Comparison of ENCODE assay signal across 27 cellular contexts in the genomic region with DNA sequence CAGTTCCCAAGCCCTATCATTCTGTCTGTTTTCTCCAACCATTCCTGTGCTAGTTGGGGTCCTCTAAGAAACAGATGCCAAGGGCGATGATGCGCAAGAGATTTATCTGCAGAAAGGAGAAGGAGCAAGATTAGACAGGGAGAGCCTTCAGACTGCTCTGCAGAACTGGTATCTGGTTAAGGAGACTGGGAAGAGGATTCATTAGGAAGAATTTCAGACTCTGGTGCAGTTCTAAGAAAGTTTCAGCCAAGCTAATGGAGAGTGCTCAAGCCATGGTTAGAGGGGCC. TPM values are rescaled to one million over a fixed set of nuclear protein-coding genes. Genes with fewer than 3 reads are reported as not detected.
DNase-seq lines count a peak whose midpoint lies in the region; ATAC-seq and TF ChIP-seq lines count a peak whose summit lies in the region.
"Had no signal": no experiment of that assay in that cellular context is flagged by ENCODE, and none has a peak within 500 bp of the region (broad histone marks: within the 10 kb centered on the region; RNA-seq: fewer than 3 reads in every experiment).

No MANE protein-coding gene starts in this region.

- ATAC-seq in DND-41 (ENCODE audit: insufficient read depth, low read depth) (no peak), WTC11 (no peak), natural killer cell (no peak), HG03457 (IDR thresholded peaks at IDR 0.05; ENCODE audit: unreplicated experiment) (no peak)
- ATAC-seq: GM23338, HepG2 had no signal

- no peaks in the 10 kb centered on the region for H3K36me3 ChIP-seq in BLaER1 treated with 17β-estradiol and CSF1 and Interleukin-3, amounts not matched to agents 10 nM and 100 nM
- H3K36me3 ChIP-seq in DND-41 (ENCODE audit: insufficient read depth, low read length): no peaks in the 10 kb centered on the region
- H3K36me3 ChIP-seq: HAP-1, Peyer's patch, SJSA1 had no signal

- peak overlapping the region; percentile 54 to 77 (median 64); a peak in 17 of 22 replicates for H3K4me2 ChIP-seq in BLaER1 treated with 17β-estradiol and CSF1 and Interleukin-3, amounts not matched to agents 10 nM and 100 nM
- H3K4me2 ChIP-seq in DND-41 (ENCODE audit: insufficient read depth, low read length): no peak overlapping the region
- H3K4me2 ChIP-seq: GM23338 had no signal

- DNase-seq in DND-41 (no peak), WTC11 (ENCODE audit: low spot score) (no peak), natural killer cell (no peak), SW 1271 (lab: John Stamatoyannopoulos, UW) (no peak), NCI-H446 (lab: John Stamatoyannopoulos, UW) (no peak), NCI-H2196 (lab: John Stamatoyannopoulos, UW; ENCODE audit: unreplicated experiment) (no peak)
- DNase-seq: ACHN; C1 segment of cervical spinal cord; CD8-positive, alpha-beta T cell; GDM1; KG1; NCI-H1417 treated with DMSO at 0.1 percent for 48 hours; NCI-H187; NCI-H2107; NCI-H345; NCI-H524 treated with DMSO at 0.1 percent for 48 hours; NCI-H82; Peyer's patch had no signal

- no peaks in the 10 kb centered on the region for H3K9me3 ChIP-seq in BLaER1 treated with 17β-estradiol and CSF1 and Interleukin-3, amounts not matched to agents 10 nM and 100 nM (replicated peaks in 1 of 11)
- no peaks in the 10 kb centered on the region for H3K9me3 ChIP-seq in DND-41 (ENCODE audit: insufficient read depth, low read length, severe bottlenecking)
- H3K9me3 ChIP-seq: HAP-1, Peyer's patch, SJSA1 had no signal

- H3K9ac ChIP-seq in BLaER1 treated with 17β-estradiol and CSF1 and Interleukin-3, amounts not matched to agents 10 nM and 100 nM: no peak overlapping the region
- no peak overlapping the region for H3K9ac ChIP-seq in DND-41 (ENCODE audit: low read depth, low read length)

- H3K9me3 Mint-ChIP-seq in WTC11 (no peaks in the 10 kb centered on the region), natural killer cell (no peaks in the 10 kb centered on the region)
- H3K9me3 Mint-ChIP-seq: CD8-positive, alpha-beta T cell; GM23338 had no signal

- H3K4me3 ChIP-seq in BLaER1 treated with 17β-estradiol and CSF1 and Interleukin-3, amounts not matched to agents 10 nM and 100 nM: no peak overlapping the region
- H3K4me3 ChIP-seq in DND-41 (ENCODE audit: low read depth in 1 of 2, low read length in 2 of 2): no peak overlapping the region
- H3K4me3 ChIP-seq: GM23338, HAP-1, Peyer's patch, SJSA1 had no signal

- H4K20me1 ChIP-seq in BLaER1 treated with 17β-estradiol and CSF1 and Interleukin-3, amounts not matched to agents 10 nM and 100 nM: no peaks in the 10 kb centered on the region
- H4K20me1 ChIP-seq in DND-41 (ENCODE audit: insufficient read depth, low read length): no peaks in the 10 kb centered on the region

- H3K4me3 Mint-ChIP-seq in WTC11 (no peak overlapping the region), natural killer cell (peak overlapping the region; percentile 80)
- H3K4me3 Mint-ChIP-seq: GM23338 had no signal

- peak overlapping the region; percentile 48; the same call in 1 of the 2 replicates for H2AFZ ChIP-seq in DND-41 (ENCODE audit: low read depth, low read length)
- H2AFZ ChIP-seq: GM23338 had no signal

- POLR2A ChIA-PET in WTC11 (lab: Charles Lee): no interaction called here

- no peak overlapping the region for H3K27ac ChIP-seq in BLaER1 treated with 17β-estradiol and CSF1 and Interleukin-3, amounts not matched to agents 10 nM and 100 nM
- peak overlapping the region; percentile 64 for H3K27ac ChIP-seq in DND-41 (ENCODE audit: low read length)
- H3K27ac ChIP-seq: HL-60, Peyer's patch, SJSA1 had no signal

- CTCF ChIA-PET in WTC11 (lab: Charles Lee): interaction anchor here (1.3 to 4.3 kb wide), 3 partner anchors 13 to 22 kb away, joined by 4 to 12 read pairs (median 5); no protein-coding TSS in a partner anchor

- peaks cover 7% of the 10 kb centered on the region; the same call in 1 of the 2 replicates for H3K27me3 Mint-ChIP-seq in WTC11 (ENCODE audit: low read depth)
- peaks cover 0 to 5% of the 10 kb centered on the region in 2 donors for H3K27me3 Mint-ChIP-seq in natural killer cell (ENCODE audit: low read depth in 2 of 2)

- H3K27me3 ChIP-seq in BLaER1 treated with 17β-estradiol and CSF1 and Interleukin-3, amounts not matched to agents 10 nM and 100 nM: no peaks in the 10 kb centered on the region
- no peaks in the 10 kb centered on the region for H3K27me3 ChIP-seq in DND-41 (ENCODE audit: insufficient read depth, low read length, poor library complexity)
- H3K27me3 ChIP-seq: Peyer's patch, SJSA1 had no signal

- peaks cover 19 to 42% (median 28%) of the 10 kb centered on the region in 10 experiments for H3K4me1 ChIP-seq in BLaER1 treated with 17β-estradiol and CSF1 and Interleukin-3, amounts not matched to agents 10 nM and 100 nM
- peaks cover 25% of the 10 kb centered on the region for H3K4me1 ChIP-seq in DND-41 (ENCODE audit: insufficient read depth, low read length)
- H3K4me1 ChIP-seq: HAP-1, Peyer's patch, SJSA1 had no signal

- H3K27ac Mint-ChIP-seq in WTC11: 0 out of 2 replicates have a peak overlapping the region, but pooled peaks have one; percentile 37
- H3K27ac Mint-ChIP-seq in natural killer cell: peak overlapping the region; percentile 35 to 83
- H3K27ac Mint-ChIP-seq: GM23338 had no signal

- TF ChIP-seq CTCF in DND-41 (IDR thresholded peaks at IDR 0.05; ENCODE audit: borderline replicate concordance, extremely low read depth, low read length, poor library complexity, severe bottlenecking): no peak
- TF ChIP-seq CTCF in WTC11 (IDR thresholded peaks at IDR 0.05): no peak
- TF ChIP-seq CTCF in natural killer cell (IDR thresholded peaks at IDR 0.05): no peak

- H3K4me1 Mint-ChIP-seq in WTC11 (peaks cover 9% of the 10 kb centered on the region), natural killer cell (peaks cover 41 to 66% of the 10 kb centered on the region in 2 donors)

- H3K36me3 Mint-ChIP-seq in WTC11: no peaks in the 10 kb centered on the region; the same call in 1 of the 2 replicates
- no peaks in the 10 kb centered on the region for H3K36me3 Mint-ChIP-seq in natural killer cell
- H3K36me3 Mint-ChIP-seq: CD8-positive, alpha-beta T cell had no signal

- intact Hi-C loops in natural killer cell (cut with micrococcal nuclease): no loop called here

- no peaks in the 10 kb centered on the region for H3K79me2 ChIP-seq in DND-41 (ENCODE audit: insufficient read depth, low read length)

TF ChIP-seq in WTC11, 78 proteins besides CTCF, POLR2A, EP300 and RAD21 (continues in another document):
- no peak for TF ChIP-seq ZNF263 (CRISPR knock-in tag; IDR thresholded peaks at IDR 0.05; ENCODE audit: low read depth)
- TF ChIP-seq, protein P1, sequence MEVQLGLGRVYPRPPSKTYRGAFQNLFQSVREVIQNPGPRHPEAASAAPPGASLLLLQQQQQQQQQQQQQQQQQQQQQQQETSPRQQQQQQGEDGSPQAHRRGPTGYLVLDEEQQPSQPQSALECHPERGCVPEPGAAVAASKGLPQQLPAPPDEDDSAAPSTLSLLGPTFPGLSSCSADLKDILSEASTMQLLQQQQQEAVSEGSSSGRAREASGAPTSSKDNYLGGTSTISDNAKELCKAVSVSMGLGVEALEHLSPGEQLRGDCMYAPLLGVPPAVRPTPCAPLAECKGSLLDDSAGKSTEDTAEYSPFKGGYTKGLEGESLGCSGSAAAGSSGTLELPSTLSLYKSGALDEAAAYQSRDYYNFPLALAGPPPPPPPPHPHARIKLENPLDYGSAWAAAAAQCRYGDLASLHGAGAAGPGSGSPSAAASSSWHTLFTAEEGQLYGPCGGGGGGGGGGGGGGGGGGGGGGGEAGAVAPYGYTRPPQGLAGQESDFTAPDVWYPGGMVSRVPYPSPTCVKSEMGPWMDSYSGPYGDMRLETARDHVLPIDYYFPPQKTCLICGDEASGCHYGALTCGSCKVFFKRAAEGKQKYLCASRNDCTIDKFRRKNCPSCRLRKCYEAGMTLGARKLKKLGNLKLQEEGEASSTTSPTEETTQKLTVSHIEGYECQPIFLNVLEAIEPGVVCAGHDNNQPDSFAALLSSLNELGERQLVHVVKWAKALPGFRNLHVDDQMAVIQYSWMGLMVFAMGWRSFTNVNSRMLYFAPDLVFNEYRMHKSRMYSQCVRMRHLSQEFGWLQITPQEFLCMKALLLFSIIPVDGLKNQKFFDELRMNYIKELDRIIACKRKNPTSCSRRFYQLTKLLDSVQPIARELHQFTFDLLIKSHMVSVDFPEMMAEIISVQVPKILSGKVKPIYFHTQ (CRISPR knock-in tag; IDR thresholded peaks at IDR 0.05): no peak
- TF ChIP-seq, protein P2, sequence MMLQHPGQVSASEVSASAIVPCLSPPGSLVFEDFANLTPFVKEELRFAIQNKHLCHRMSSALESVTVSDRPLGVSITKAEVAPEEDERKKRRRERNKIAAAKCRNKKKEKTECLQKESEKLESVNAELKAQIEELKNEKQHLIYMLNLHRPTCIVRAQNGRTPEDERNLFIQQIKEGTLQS (CRISPR knock-in tag; conservative IDR thresholded peaks at IDR 0.05): no peak
- no peak for TF ChIP-seq CREB1 (CRISPR knock-in tag; IDR thresholded peaks at IDR 0.05)
- TF ChIP-seq CBFB (CRISPR knock-in tag; IDR thresholded peaks at IDR 0.05; ENCODE audit: low read depth): no peak
- TF ChIP-seq, protein P3, sequence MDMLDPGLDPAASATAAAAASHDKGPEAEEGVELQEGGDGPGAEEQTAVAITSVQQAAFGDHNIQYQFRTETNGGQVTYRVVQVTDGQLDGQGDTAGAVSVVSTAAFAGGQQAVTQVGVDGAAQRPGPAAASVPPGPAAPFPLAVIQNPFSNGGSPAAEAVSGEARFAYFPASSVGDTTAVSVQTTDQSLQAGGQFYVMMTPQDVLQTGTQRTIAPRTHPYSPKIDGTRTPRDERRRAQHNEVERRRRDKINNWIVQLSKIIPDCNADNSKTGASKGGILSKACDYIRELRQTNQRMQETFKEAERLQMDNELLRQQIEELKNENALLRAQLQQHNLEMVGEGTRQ (CRISPR knock-in tag; IDR thresholded peaks at IDR 0.05): no peak
- TF ChIP-seq SOX15 (CRISPR knock-in tag; IDR thresholded peaks at IDR 0.05): no peak
- TF ChIP-seq, protein P4, sequence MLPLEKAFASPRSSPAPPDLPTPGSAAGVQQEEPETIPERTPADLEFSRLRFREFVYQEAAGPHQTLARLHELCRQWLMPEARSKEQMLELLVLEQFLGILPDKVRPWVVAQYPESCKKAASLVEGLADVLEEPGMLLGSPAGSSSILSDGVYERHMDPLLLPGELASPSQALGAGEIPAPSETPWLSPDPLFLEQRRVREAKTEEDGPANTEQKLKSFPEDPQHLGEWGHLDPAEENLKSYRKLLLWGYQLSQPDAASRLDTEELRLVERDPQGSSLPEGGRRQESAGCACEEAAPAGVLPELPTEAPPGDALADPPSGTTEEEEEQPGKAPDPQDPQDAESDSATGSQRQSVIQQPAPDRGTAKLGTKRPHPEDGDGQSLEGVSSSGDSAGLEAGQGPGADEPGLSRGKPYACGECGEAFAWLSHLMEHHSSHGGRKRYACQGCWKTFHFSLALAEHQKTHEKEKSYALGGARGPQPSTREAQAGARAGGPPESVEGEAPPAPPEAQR (CRISPR knock-in tag; IDR thresholded peaks at IDR 0.05): no peak
- TF ChIP-seq, protein P5, sequence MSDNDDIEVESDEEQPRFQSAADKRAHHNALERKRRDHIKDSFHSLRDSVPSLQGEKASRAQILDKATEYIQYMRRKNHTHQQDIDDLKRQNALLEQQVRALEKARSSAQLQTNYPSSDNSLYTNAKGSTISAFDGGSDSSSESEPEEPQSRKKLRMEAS (CRISPR knock-in tag; IDR thresholded peaks at IDR 0.05): no peak

RNA-seq across cellular contexts. Expression of a gene that starts 35.3 kb away (rescaled TPM):
- 19.1 to 22.3 TPM (median 21.8 TPM) in 3 replicates for total RNA-seq in WTC11 (2021)
- 100 to 1,000 TPM; 153 to 159 (median 158) TPM for total RNA-seq in natural killer cell

RNA-seq across cellular contexts. Expression of a gene that starts 49.0 kb away (rescaled TPM):
- total RNA-seq in WTC11 (2021) (0.21 to 0.55 TPM in 2 of 3 replicates, not detected in the other), natural killer cell (not detected)
- total RNA-seq: CD8-positive, alpha-beta T cell; HepG2; HT-29; OCI-LY7; Peyer's patch had no signal
